8 cellular contexts compared by ENCODE assay signal in the genomic region with DNA sequence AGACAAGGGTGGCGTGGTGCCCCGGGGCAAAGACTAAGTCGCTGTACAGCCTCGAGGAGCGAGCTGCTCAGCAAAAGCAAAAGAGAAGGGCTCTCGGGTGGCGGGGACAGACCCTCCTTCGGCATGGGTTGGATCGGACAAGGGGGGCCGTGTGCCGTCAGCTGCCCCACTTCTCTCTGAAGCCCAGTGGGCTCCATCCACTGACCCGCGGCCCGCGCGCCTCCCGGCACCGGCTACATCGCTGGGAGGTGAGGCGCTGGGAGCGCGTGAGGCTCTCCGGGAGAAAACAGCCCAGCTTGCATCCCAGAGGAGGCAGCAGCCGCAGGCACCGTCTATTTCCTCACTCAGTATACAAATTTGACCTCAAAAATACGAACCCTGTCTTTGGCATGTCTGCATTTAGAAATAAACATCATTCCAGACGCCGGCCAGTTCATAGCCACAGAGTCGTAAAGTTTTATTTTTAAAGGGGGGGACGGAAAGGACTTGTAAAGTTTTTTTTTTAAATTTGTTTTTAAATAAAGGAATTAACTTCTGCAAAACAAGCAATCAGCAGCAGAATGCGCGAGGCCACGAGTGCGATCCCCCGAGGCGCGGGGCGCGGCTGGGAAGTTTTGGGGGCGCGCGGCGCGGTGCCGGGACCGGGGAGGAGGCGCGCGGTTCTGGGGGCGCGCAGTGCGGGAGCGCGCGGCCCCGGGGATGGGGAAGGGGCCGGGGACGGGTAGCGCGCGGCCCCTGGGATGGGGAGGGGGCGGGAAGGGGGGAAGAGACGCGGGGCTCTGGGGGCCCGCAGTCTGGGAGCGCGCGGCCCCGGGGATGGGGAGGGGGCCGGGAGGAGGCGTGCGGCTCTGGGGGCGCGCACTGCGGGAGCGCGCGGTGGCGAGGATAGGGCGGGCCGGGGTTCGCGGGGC. TPM values are rescaled to one million over a fixed set of nuclear protein-coding genes. Genes with fewer than 3 reads are reported as not detected.
DNase-seq lines count a peak whose midpoint lies in the region; ATAC-seq and TF ChIP-seq lines count a peak whose summit lies in the region.

No MANE protein-coding gene starts in this region.

- peak; percentile 50 for DNase-seq in SKM-1 treated with dmso at 0.1 percent for 144 hours (lab: John Stamatoyannopoulos, UW; ENCODE audit: unreplicated experiment)
- DNase-seq in SKM-1 (lab: John Stamatoyannopoulos, UW; ENCODE audit: unreplicated experiment), result no peak
- peak; percentile 13 for DNase-seq in NCI-H748 treated with DMSO at 0.1 percent for 48 hours (lab: John Stamatoyannopoulos, UW)
- DNase-seq in MCF 10A (ENCODE audit: unreplicated experiment), result peak; percentile 62
- no peak for DNase-seq in sciatic nerve (ENCODE audit: low spot score)
- no peak for DNase-seq in OCI-M2 (lab: John Stamatoyannopoulos, UW; ENCODE audit: unreplicated experiment)

- CTCF ChIA-PET in MCF 10A (lab: Yijun Ruan, JAX), result interaction anchor here (0.6 to 1.1 kb wide), 6 partner anchors 10 to 1245 kb away, joined by 3 to 4 read pairs (median 4); no protein-coding TSS in a partner anchor

- intact Hi-C loops in MCF 10A (cut with micrococcal nuclease), result loop anchor here (2.0 kb wide), 1 partner anchor 139 kb away; a partner anchor contains a TSS
- intact Hi-C loops in sciatic nerve (cut with DNase I), result no loop called here

- no peaks in the 10 kb centered on the region for H3K36me3 Mint-ChIP-seq in MCF 10A (ENCODE audit: insufficient read depth, unreplicated experiment)

- H3K9me3 ChIP-seq in iPS-18c (ENCODE audit: control insufficient read depth, insufficient read depth, low read length), result peaks cover 4% of the 10 kb centered on the region

- H3K9me3 Mint-ChIP-seq in MCF 10A (ENCODE audit: unreplicated experiment), result no peaks in the 10 kb centered on the region

- POLR2A ChIA-PET in MCF 10A (lab: Yijun Ruan, JAX), result interaction anchor here (0.6 to 1.7 kb wide), 15 partner anchors 9 to 382 kb away, joined by 3 to 8 read pairs (median 4); a partner anchor contains a TSS

- H3K4me1 Mint-ChIP-seq in MCF 10A (ENCODE audit: insufficient read depth, unreplicated experiment), result peaks cover 19% of the 10 kb centered on the region

- peaks cover 42% of the 10 kb centered on the region for H3K27me3 Mint-ChIP-seq in MCF 10A (ENCODE audit: insufficient read depth, unreplicated experiment)

- TF ChIP-seq CTCF in MCF 10A (IDR thresholded peaks at IDR 0.05; ENCODE audit: unreplicated experiment), result no peak

- BruUV-seq in MCF 10A (replicated peaks; lab: Mats Ljungman, UMichigan), result no TSS peak

- ATAC-seq in HG02588 (IDR thresholded peaks at IDR 0.05; ENCODE audit: unreplicated experiment), result peak; percentile 16
- ATAC-seq in sciatic nerve, result peak; percentile 70

- no peak overlapping the region for H3K27ac Mint-ChIP-seq in MCF 10A (ENCODE audit: low read depth, unreplicated experiment)

- H3K4me3 Mint-ChIP-seq in MCF 10A (ENCODE audit: unreplicated experiment), result peak overlapping the region; percentile 77

- peak overlapping the region; percentile 51 for H3K4me3 ChIP-seq in iPS-18c (ENCODE audit: insufficient read depth, low read depth, low read length)

RNA-seq across cellular contexts. Expression of a gene that starts 0.6 kb away (rescaled TPM):
- total RNA-seq in MCF 10A (2022) (8.4 and 15.0 TPM in 2 replicates), sciatic nerve (91.6 TPM)

Comparison
In these comparisons a context has a peak if more than half of its experiments do, and no peak if none do; other contexts are left out.
1. DNase-seq: peak in SKM-1 treated with dmso at 0.1 percent for 144 hours (single experiment), NCI-H748 treated with DMSO at 0.1 percent for 48 hours (single experiment) and MCF 10A (single experiment); none in SKM-1 (single experiment), sciatic nerve (single experiment) and OCI-M2 (single experiment).